In genomic region chr9:38019731-38020130, GRCh38 we compare ENCODE assay signal across 1 cellular context.
TF ChIP-seq lines count a peak whose summit lies in the region.

No MANE protein-coding gene starts in this region.

TF ChIP-seq in GM23338, 12 proteins besides CTCF, POLR2A, EP300 and RAD21 (continued from another document):
- TF ChIP-seq ZNF462 (CRISPR knock-in tag; IDR thresholded peaks at IDR 0.05) (no peak), EZH2 (IDR thresholded peaks at IDR 0.05; ENCODE audit: low read depth, unreplicated experiment) (no peak), ZNF114 (CRISPR knock-in tag; IDR thresholded peaks at IDR 0.05) (no peak), POLR2AphosphoS5 (IDR thresholded peaks at IDR 0.05; ENCODE audit: low read depth) (no peak), CREB1 (CRISPR knock-in tag; IDR thresholded peaks at IDR 0.05; ENCODE audit: low read depth) (no peak), EZH2phosphoT487 (IDR thresholded peaks at IDR 0.05; ENCODE audit: unreplicated experiment) (no peak), ETS1 (IDR thresholded peaks at IDR 0.05) (no peak), ZNF331 (CRISPR knock-in tag; IDR thresholded peaks at IDR 0.05; ENCODE audit: low read depth) (no peak)
